Comparison of ENCODE assay signal across 7 cellular contexts in genomic region chrX:134236690-134237362, GRCh38. TPM values are rescaled to one million over a fixed set of nuclear protein-coding genes. Genes with fewer than 3 reads are reported as not detected.
DNase-seq lines count a peak whose midpoint lies in the region; ATAC-seq and TF ChIP-seq lines count a peak whose summit lies in the region.

TSS of gene CCDC160 (plus strand) at chrX:134237182. CDS start at chrX:134244801, 7,619 bp downstream.

- H3K9ac ChIP-seq in skeletal muscle satellite cell (ENCODE audit: low read depth, low read length): peak within 1 kb of the TSS; percentile 26

- H3K36me3 ChIP-seq in skeletal muscle satellite cell (ENCODE audit: insufficient read depth, low read length): no peaks in the 10 kb centered on the region

- TF ChIP-seq CTCF in astrocyte of the cerebellum (IDR thresholded peaks at IDR 0.05; ENCODE audit: low read depth, low read length, missing control alignments): no peak

- peak within 1 kb of the TSS; percentile 84 for H3K4me2 ChIP-seq in skeletal muscle satellite cell (ENCODE audit: low read length)

- H3K9me3 ChIP-seq in iPS-18c (ENCODE audit: control insufficient read depth, insufficient read depth, low read length): peaks cover 7% of the 10 kb centered on the region
- no peaks in the 10 kb centered on the region for H3K9me3 ChIP-seq in skeletal muscle satellite cell (replicated peaks; ENCODE audit: low read length)

- peaks cover 7% of the 10 kb centered on the region for H3K27me3 ChIP-seq in skeletal muscle satellite cell (ENCODE audit: control insufficient read depth, insufficient read depth, low read length)

- H3K4me3 ChIP-seq in astrocyte of the cerebellum (ENCODE audit: low read depth, low read length) (peak within 1 kb of the TSS; percentile 47), iPS-18c (ENCODE audit: insufficient read depth, low read depth, low read length) (peak within 1 kb of the TSS; percentile 58), skeletal muscle satellite cell (ENCODE audit: low read length) (peak within 1 kb of the TSS; percentile 67)

- peak; percentile 76 for ATAC-seq in GM18511 (IDR thresholded peaks at IDR 0.05; ENCODE audit: unreplicated experiment)
- no peak for ATAC-seq in HG03521 (IDR thresholded peaks at IDR 0.05; ENCODE audit: unreplicated experiment)

- no peaks in the 10 kb centered on the region for H3K4me1 ChIP-seq in skeletal muscle satellite cell (ENCODE audit: control insufficient read depth, insufficient read depth, low read length)

- in situ Hi-C loops in astrocyte of the cerebellum (cut with HindIII; ENCODE audit: low sequenced_read_pairs): no loop called here

- peak; percentile 6 for DNase-seq in HS-5 (ENCODE audit: low read depth)
- DNase-seq in astrocyte of the cerebellum (ENCODE audit: low read depth): no peak
- no peak for DNase-seq in DMS79 (lab: John Stamatoyannopoulos, UW)

RNA-seq across cellular contexts. Expression of gene CCDC160, which starts in this region (rescaled TPM):
- total RNA-seq in skeletal muscle satellite cell (2012; rRNA removed): not detected in 2 replicates
